8 cellular contexts compared by ENCODE assay signal in genomic region chr12:56257491-56258067, GRCh38. TPM values are rescaled to one million over a fixed set of nuclear protein-coding genes. Genes with fewer than 3 reads are reported as not detected.
A peak's percentile ranks its signal among the peaks of the same experiment; 100 is the strongest.
DNase-seq lines count a peak whose midpoint lies in the region; ATAC-seq, FAIRE-seq and TF ChIP-seq lines count a peak whose summit lies in the region.

No MANE protein-coding gene starts in this region.

- peak; percentile 28 to 65 for ATAC-seq in A549
- peak; percentile 19 for ATAC-seq in IMR-90 (ENCODE audit: low read depth)
- peak; percentile 4 to 48 (median 21) for ATAC-seq in heart right ventricle
- peak; percentile 1 to 28 (median 6) for ATAC-seq in psoas muscle
- ATAC-seq in GM18870 (IDR thresholded peaks at IDR 0.05; ENCODE audit: unreplicated experiment): no peak

- peak overlapping the region; percentile 85 for H2BK5ac ChIP-seq in IMR-90 (ENCODE audit: low read depth, low read length, poor library complexity, severe bottlenecking)

- peak overlapping the region; percentile 79 for H3K56ac ChIP-seq in IMR-90 (ENCODE audit: extremely low read depth, insufficient read depth, low read length)

- FAIRE-seq in A549 (lab: Jason Lieb, UNC): no peak

- peak overlapping the region; percentile 89 for H3K14ac ChIP-seq in IMR-90 (replicated peaks; ENCODE audit: low read depth, low read length)

- in situ Hi-C loops in IMR-90 (cut with MboI; ENCODE audit: low sequenced_read_pairs): no loop called here

- H3K79me1 ChIP-seq in IMR-90 (ENCODE audit: low read depth in 1 of 2, low read length in 2 of 2): peaks cover 35 to 52% of the 10 kb centered on the region in 2 experiments

- peak overlapping the region; percentile 82 for H3K4me3 Mint-ChIP-seq in activated CD4-positive, alpha-beta memory T cell treated with anti-CD3 and anti-CD28 coated beads, Interleukin-2, amount 10 ng/mL, durations not matched to agents 7 days and 5 days

- H3K27me3 ChIP-seq in IMR-90 (ENCODE audit: control insufficient read depth, insufficient read depth, low read length): no peaks in the 10 kb centered on the region
- H3K27me3 ChIP-seq in heart right ventricle: no peaks in the 10 kb centered on the region
- no peaks in the 10 kb centered on the region for H3K27me3 ChIP-seq in psoas muscle (ENCODE audit: insufficient read depth in 3 of 3, low read length in 2 of 3)

- peaks cover 42% of the 10 kb centered on the region for H4K20me1 ChIP-seq in IMR-90 (ENCODE audit: insufficient read depth, low read length)

- H3K9me3 ChIP-seq in A549 (no peaks in the 10 kb centered on the region), IMR-90 (ENCODE audit: control insufficient read depth, insufficient read depth, low read length) (no peaks in the 10 kb centered on the region), heart right ventricle (no peaks in the 10 kb centered on the region), psoas muscle (no peaks in the 10 kb centered on the region)

- H3K36me3 Mint-ChIP-seq in activated CD4-positive, alpha-beta memory T cell treated with anti-CD3 and anti-CD28 coated beads, Interleukin-2, amount 10 ng/mL, durations not matched to agents 7 days and 5 days (ENCODE audit: low read depth): peaks cover 32% of the 10 kb centered on the region

- peak overlapping the region; percentile 94 for H3K23ac ChIP-seq in IMR-90 (ENCODE audit: low read depth, low read length)

- H3K4me3 ChIP-seq in A549 (peak overlapping the region; percentile 94), IMR-90 (ENCODE audit: insufficient read depth, low read depth, low read length) (peak overlapping the region; percentile 94), heart right ventricle (peak overlapping the region; percentile 78 to 99 (median 98)), psoas muscle (peak overlapping the region; percentile 97)

- H3K18ac ChIP-seq in IMR-90 (ENCODE audit: low read depth, low read length): peak overlapping the region; percentile 18

- peak overlapping the region; percentile 97 for H2AK9ac ChIP-seq in IMR-90 (replicated peaks; ENCODE audit: low read depth, low read length, poor library complexity)

- no peak overlapping the region for H2BK15ac ChIP-seq in IMR-90 (ENCODE audit: low read depth, low read length)

- peaks cover 22% of the 10 kb centered on the region for H3K4me1 Mint-ChIP-seq in activated CD4-positive, alpha-beta memory T cell treated with anti-CD3 and anti-CD28 coated beads, Interleukin-2, amount 10 ng/mL, durations not matched to agents 7 days and 5 days

- dilution Hi-C loops in IMR-90 (cut with HindIII; ENCODE audit: low sequenced_read_pairs, unreplicated experiment): no loop called here

- TSS peak; percentile 34 for BruUV-seq in IMR-90 (replicated peaks; lab: Mats Ljungman, UMichigan)

- peak overlapping the region; percentile 89 for H2AK5ac ChIP-seq in IMR-90 (ENCODE audit: low read depth, low read length)

- peak overlapping the region; percentile 33; the same call in 1 of the 2 replicates for H4K5ac ChIP-seq in IMR-90 (ENCODE audit: low read depth, low read length)

- under 1% methylated on average over 23 of the region's 27 CpGs for WGBS in A549 (ENCODE audit: missing lambda C conversion rate)
- 0% methylated on average over 11 of the region's 27 CpGs; no CpG with 5 or more reads in 1 of the 2 experiments for WGBS in IMR-90 (ENCODE audit: extremely low coverage in 2 of 2, insufficient read length in 1 of 2), 2 experiments
- WGBS in heart right ventricle, 2 donors: 0% methylated on average over 27 of the region's 27 CpGs
- 1 to 2% (median 1%) methylated on average over 21 to 27 of the region's 27 CpGs for whole genome bisulfite sequencing in psoas muscle, 3 donors

- peak overlapping the region; percentile 92 to 97 for H3K27ac ChIP-seq in A549
- H3K27ac ChIP-seq in IMR-90 (ENCODE audit: insufficient read depth, low read length): peak overlapping the region; percentile 92
- H3K27ac ChIP-seq in heart right ventricle: peak overlapping the region; percentile 1 to 96 (median 92)
- H3K27ac ChIP-seq in psoas muscle: peak overlapping the region; percentile 89

- peak overlapping the region; percentile 85 for H3K4ac ChIP-seq in IMR-90 (ENCODE audit: low read depth, low read length)

- H2AFZ ChIP-seq in IMR-90 (replicated peaks; ENCODE audit: low read length, poor library complexity): peak overlapping the region; percentile 93

- H3K27me3 Mint-ChIP-seq in activated CD4-positive, alpha-beta memory T cell treated with anti-CD3 and anti-CD28 coated beads, Interleukin-2, amount 10 ng/mL, durations not matched to agents 7 days and 5 days: no peaks in the 10 kb centered on the region

- CTCF ChIA-PET in A549 (lab: Yijun Ruan, JAX): interaction anchor here (0.5 to 14.6 kb wide), 38 partner anchors 10 to 1019 kb away, joined by 3 to 146 read pairs (median 6); partner anchors contain the start of genes CNPY2, COQ10A, RNF41 and SMARCC2
- CTCF ChIA-PET in IMR-90 (lab: Yijun Ruan, JAX): interaction anchor here (0.7 kb wide), 1 partner anchor 8 kb away, joined by 3 read pairs; no protein-coding TSS in a partner anchor
- CTCF ChIA-PET in activated CD4-positive, alpha-beta memory T cell treated with anti-CD3 and anti-CD28 coated beads, Interleukin-2, amount 10 ng/mL, durations not matched to agents 7 days and 5 days (lab: Charles Lee): interaction anchor here (0.8 to 4.0 kb wide), 15 partner anchors 9 to 206 kb away, joined by 3 to 24 read pairs (median 6); partner anchors contain the start of genes COQ10A, CS, ESYT1 and RNF41

- H3K4me2 ChIP-seq in A549 (peak overlapping the region; percentile 79), IMR-90 (ENCODE audit: low read depth, low read length) (peak overlapping the region; percentile 92)

- H4K8ac ChIP-seq in IMR-90 (ENCODE audit: low read depth in 2 of 2, low read length in 2 of 2): peak overlapping the region; percentile 81 to 94

- no peaks in the 10 kb centered on the region for H3K9me3 Mint-ChIP-seq in activated CD4-positive, alpha-beta memory T cell treated with anti-CD3 and anti-CD28 coated beads, Interleukin-2, amount 10 ng/mL, durations not matched to agents 7 days and 5 days

- peak overlapping the region; percentile 62 for H3K27ac Mint-ChIP-seq in activated CD4-positive, alpha-beta memory T cell treated with anti-CD3 and anti-CD28 coated beads, Interleukin-2, amount 10 ng/mL, durations not matched to agents 7 days and 5 days

- H3K4me1 ChIP-seq in A549 (peaks cover 45% of the 10 kb centered on the region), IMR-90 (ENCODE audit: control insufficient read depth, insufficient read depth, low read length) (peaks cover 22% of the 10 kb centered on the region), heart right ventricle (peaks cover 7 to 28% (median 22%) of the 10 kb centered on the region in 9 donors), psoas muscle (peaks cover 41% of the 10 kb centered on the region)

- TF ChIP-seq EP300 in A549 (IDR thresholded peaks at IDR 0.05): no peak

- H2BK120ac ChIP-seq in IMR-90 (ENCODE audit: low read depth, low read length): no peak overlapping the region

- peak overlapping the region; percentile 96 for H3K9ac ChIP-seq in IMR-90 (ENCODE audit: low read depth, low read length)

- DNase-seq in A549 (ENCODE audit: low read depth in 1 of 2, low spot score in 1 of 2) (peak; percentile 44 to 63), IMR-90 (peak; percentile 11), heart right ventricle (no peak), psoas muscle (no peak), NCI-H446 treated with DMSO at 0.1 percent for 48 hours (lab: John Stamatoyannopoulos, UW) (no peak)
- DNase-seq in activated CD4-positive, alpha-beta memory T cell treated with anti-CD3 and anti-CD28 coated beads, Interleukin-2, amount 10 ng/mL, durations not matched to agents 7 days and 5 days: no peak

- H3K36me3 ChIP-seq in IMR-90 (ENCODE audit: control insufficient read depth, insufficient read depth, low read length) (peaks cover 41% of the 10 kb centered on the region), heart right ventricle (peaks cover 0 to 45% (median 34%) of the 10 kb centered on the region in 9 donors), psoas muscle (ENCODE audit: insufficient read depth in 1 of 2, low read depth in 1 of 2) (peaks cover 11 to 44% of the 10 kb centered on the region in 2 donors)

- no peak overlapping the region for H2BK20ac ChIP-seq in IMR-90 (ENCODE audit: low read depth, low read length)

- peak overlapping the region; percentile 75 for H4K91ac ChIP-seq in IMR-90 (ENCODE audit: insufficient read depth, low read depth, low read length)

- TF ChIP-seq RAD21 in A549 (conservative IDR thresholded peaks at IDR 0.05 in 1 of 2, IDR thresholded peaks at IDR 0.05 in 1 of 2): no peak
- no peak for TF ChIP-seq RAD21 in IMR-90 (IDR thresholded peaks at IDR 0.05; ENCODE audit: low read length)

- intact Hi-C loops in IMR-90 (cut with micrococcal nuclease): loop anchor here (2.0 kb wide), 2 partner anchors 139 to 207 kb away; partner anchors contain the start of gene ZC3H10
- intact Hi-C loops in heart right ventricle (cut with DNase I): loop anchor here in 3 of 10 donors (5.0 kb wide), 2 partner anchors 35 to 50 kb away; partner anchors contain the start of genes NABP2 (in 2 of the 3) and RNF41 (in 2 of the 3)
- intact Hi-C loops in psoas muscle (cut with DNase I): loop anchor here (2.0 to 5.0 kb wide), 4 partner anchors 35 to 130 kb away; partner anchors contain the start of genes ESYT1 (in 1 of the 2), NABP2 (in 1 of the 2) and RNF41 (in 1 of the 2)

- peaks cover 28% of the 10 kb centered on the region for H3K9me1 ChIP-seq in IMR-90 (ENCODE audit: insufficient read depth, low read length)

- TF ChIP-seq POLR2A in A549 (IDR thresholded peaks at IDR 0.05; ENCODE audit: low read length) (peak; percentile 16; the same call in 1 of the 2 replicates), IMR-90 (IDR thresholded peaks at IDR 0.05; ENCODE audit: low read depth, low read length) (no peak)

- POLR2A ChIA-PET in A549 (lab: Yijun Ruan, JAX) (interaction anchor here (0.5 to 2.7 kb wide), 5 partner anchors 9 to 171 kb away, joined by 3 to 21 read pairs (median 4); partner anchors contain the start of genes COQ10A, CS, RNF41 and SMARCC2), IMR-90 (lab: Charles Lee; ENCODE audit: unreplicated experiment) (no interaction called here)
- POLR2A ChIA-PET in activated CD4-positive, alpha-beta memory T cell treated with anti-CD3 and anti-CD28 coated beads, Interleukin-2, amount 10 ng/mL, durations not matched to agents 7 days and 5 days (lab: Charles Lee): interaction anchor here (0.6 to 2.5 kb wide), 16 partner anchors 9 to 440 kb away, joined by 3 to 20 read pairs (median 5); partner anchors contain the start of genes CNPY2, COQ10A, ESYT1 and ORMDL2

- peak; percentile 31; the same call in 2 of the 3 replicates for TF ChIP-seq CTCF in A549 (IDR thresholded peaks at IDR 0.05)
- peak; percentile 28; the same call in 1 of the 3 replicates for TF ChIP-seq CTCF in GM12872 (IDR thresholded peaks at IDR 0.05; ENCODE audit: insufficient read depth, low read depth, low read length)
- TF ChIP-seq CTCF in IMR-90 (conservative IDR thresholded peaks at IDR 0.05; ENCODE audit: low read depth, low read length): no peak
- no peak for TF ChIP-seq CTCF in heart right ventricle (IDR thresholded peaks at IDR 0.05)
- TF ChIP-seq CTCF in psoas muscle (IDR thresholded peaks at IDR 0.05): no peak

RNA-seq across cellular contexts. Expression of gene ANKRD52, which starts 0.6 kb away (rescaled TPM):
- polyA plus RNA-seq in A549 (2011; rRNA removed) (26.1 and 35.1 TPM in 2 replicates), A549 (2017; fragmentation: RNase III; extraction: RNeasy Plus Mini Kit Qiagen cat#74134 plus additional on column Dnase treatment) (47.4 to 48.7 TPM (median 48.0 TPM) in 3 replicates), IMR-90 (2012; rRNA removed) (35.9 and 36.2 TPM in 2 replicates), heart right ventricle (10 to 100 TPM; 10.2 to 10.8 TPM), psoas muscle (10 to 100 TPM in 1 of 3 donors, 1 to 10 TPM in 2; 5.7 to 33.6 (median 6.5) TPM)
- 31.9 and 40.1 TPM in 2 replicates for polyA plus RNA-seq in A549 (2012; cell fraction: cytosol; rRNA removed)
- polyA plus RNA-seq in A549 (2012; cell fraction: nucleus; rRNA removed): 109 and 119 TPM in 2 replicates
- 57.3 and 62.5 TPM in 2 replicates for polyA minus RNA-seq in A549 (2011; rRNA and poly(A)+ RNA removed)
- total RNA-seq in IMR-90 (2012; rRNA removed) (15.4 and 16.1 TPM in 2 replicates), heart right ventricle (10 to 100 TPM; 22.2 to 30.9 (median 26.5) TPM), psoas muscle (10 to 100 TPM; 14.2 to 37.5 (median 21.5) TPM)
- 21.3 and 23.2 TPM in 2 replicates for polyA plus RNA-seq in IMR-90 (2012; cell fraction: cytosol; rRNA removed)
- 93.6 and 111 TPM in 2 replicates for polyA plus RNA-seq in IMR-90 (2012; cell fraction: nucleus; rRNA removed; ENCODE audit: low replicate concordance)
- total RNA-seq in activated CD4-positive, alpha-beta memory T cell treated with anti-CD3 and anti-CD28 coated beads, Interleukin-2, amount 10 ng/mL, durations not matched to agents 7 days and 5 days: 10 to 100 TPM; 46.4 to 50.1 TPM

RNA-seq across cellular contexts. Expression of gene COQ10A, which starts 9.2 kb away (rescaled TPM):
- polyA plus RNA-seq in A549 (2011; rRNA removed) (40.9 and 41.2 TPM in 2 replicates), A549 (2017; fragmentation: RNase III; extraction: RNeasy Plus Mini Kit Qiagen cat#74134 plus additional on column Dnase treatment) (20.7 to 23.5 TPM (median 23.2 TPM) in 3 replicates), IMR-90 (2012; rRNA removed) (10.2 and 10.8 TPM in 2 replicates), heart right ventricle (100 to 1,000 TPM; 101 to 245 TPM), psoas muscle (100 to 1,000 TPM in 1 of 3 donors, 10 to 100 TPM in 2; 16.2 to 105 (median 63.5) TPM)
- polyA plus RNA-seq in A549 (2012; cell fraction: cytosol; rRNA removed): 33.5 and 38.0 TPM in 2 replicates
- polyA plus RNA-seq in A549 (2012; cell fraction: nucleus; rRNA removed): 73.4 and 87.0 TPM in 2 replicates
- 20.8 and 21.3 TPM in 2 replicates for polyA minus RNA-seq in A549 (2011; rRNA and poly(A)+ RNA removed)
- total RNA-seq in IMR-90 (2012; rRNA removed) (4.7 TPM in 2 replicates), heart right ventricle (100 to 1,000 TPM in 9 of 10 donors, 10 to 100 TPM in 1; 55.5 to 258 (median 147) TPM), psoas muscle (10 to 100 TPM; 24.3 to 86.6 (median 54.7) TPM)
- 4.8 and 6.9 TPM in 2 replicates for polyA plus RNA-seq in IMR-90 (2012; cell fraction: cytosol; rRNA removed)
- 45.7 and 51.7 TPM in 2 replicates for polyA plus RNA-seq in IMR-90 (2012; cell fraction: nucleus; rRNA removed; ENCODE audit: low replicate concordance)
- total RNA-seq in activated CD4-positive, alpha-beta memory T cell treated with anti-CD3 and anti-CD28 coated beads, Interleukin-2, amount 10 ng/mL, durations not matched to agents 7 days and 5 days: 10 to 100 TPM; 12.8 to 16.7 TPM

RNA-seq across cellular contexts. Expression of gene SLC39A5, which starts 27.7 kb away (rescaled TPM):
- polyA plus RNA-seq in A549 (2011; rRNA removed): 0.42 TPM in 1 of 2 replicates, not detected in the other
- polyA plus RNA-seq in A549 (2012; cell fraction: cytosol; rRNA removed): 0.17 and 0.21 TPM in 2 replicates
- 0.70 and 0.78 TPM in 2 replicates for polyA plus RNA-seq in A549 (2012; cell fraction: nucleus; rRNA removed)
- 0.09 to 0.23 TPM in 2 of 3 replicates, not detected in the other for polyA plus RNA-seq in A549 (2017; fragmentation: RNase III; extraction: RNeasy Plus Mini Kit Qiagen cat#74134 plus additional on column Dnase treatment)
- polyA minus RNA-seq in A549 (2011; rRNA and poly(A)+ RNA removed): 1.2 TPM in 1 of 2 replicates, not detected in the other
- total RNA-seq in IMR-90 (2012; rRNA removed): not detected in 2 replicates
- not detected in 2 replicates for polyA plus RNA-seq in IMR-90 (2012; rRNA removed)
- polyA plus RNA-seq in IMR-90 (2012; cell fraction: cytosol; rRNA removed): 0.02 TPM in 1 of 2 replicates, not detected in the other
- polyA plus RNA-seq in IMR-90 (2012; cell fraction: nucleus; rRNA removed; ENCODE audit: low replicate concordance): 0.77 and 0.96 TPM in 2 replicates
- total RNA-seq in activated CD4-positive, alpha-beta memory T cell treated with anti-CD3 and anti-CD28 coated beads, Interleukin-2, amount 10 ng/mL, durations not matched to agents 7 days and 5 days: 1 to 10 TPM in 1 of 2 experiments, under 1 TPM in 1; 0.80 to 1.2 TPM
- not detected for total RNA-seq in heart right ventricle
- under 1 TPM; 0.20 to 0.59 TPM for polyA plus RNA-seq in heart right ventricle
- total RNA-seq in psoas muscle: not detected
- under 1 TPM in 2 of 3 donors, not detected in 1; 0.16 to 0.23 TPM for polyA plus RNA-seq in psoas muscle

RNA-seq across cellular contexts. Expression of gene NABP2, which starts 33.4 kb away (rescaled TPM):
- polyA plus RNA-seq in A549 (2011; rRNA removed): 86.1 and 86.7 TPM in 2 replicates
- polyA plus RNA-seq in A549 (2012; cell fraction: cytosol; rRNA removed): 96.7 and 97.4 TPM in 2 replicates
- polyA plus RNA-seq in A549 (2012; cell fraction: nucleus; rRNA removed): 21.4 and 27.6 TPM in 2 replicates
- 64.1 to 69.6 TPM (median 65.2 TPM) in 3 replicates for polyA plus RNA-seq in A549 (2017; fragmentation: RNase III; extraction: RNeasy Plus Mini Kit Qiagen cat#74134 plus additional on column Dnase treatment)
- polyA minus RNA-seq in A549 (2011; rRNA and poly(A)+ RNA removed): 31.6 and 42.1 TPM in 2 replicates
- total RNA-seq in IMR-90 (2012; rRNA removed): 29.2 and 31.4 TPM in 2 replicates
- polyA plus RNA-seq in IMR-90 (2012; rRNA removed): 37.4 and 42.5 TPM in 2 replicates
- 32.7 and 41.6 TPM in 2 replicates for polyA plus RNA-seq in IMR-90 (2012; cell fraction: cytosol; rRNA removed)
- 6.7 and 10.2 TPM in 2 replicates for polyA plus RNA-seq in IMR-90 (2012; cell fraction: nucleus; rRNA removed; ENCODE audit: low replicate concordance)
- total RNA-seq in activated CD4-positive, alpha-beta memory T cell treated with anti-CD3 and anti-CD28 coated beads, Interleukin-2, amount 10 ng/mL, durations not matched to agents 7 days and 5 days: 10 to 100 TPM; 49.6 to 52.3 TPM
- total RNA-seq in heart right ventricle: 10 to 100 TPM; 16.2 to 25.3 (median 20.4) TPM
- polyA plus RNA-seq in heart right ventricle: 10 to 100 TPM; 13.5 to 27.7 TPM
- 10 to 100 TPM; 27.2 to 32.1 (median 29.8) TPM for total RNA-seq in psoas muscle
- 10 to 100 TPM; 27.1 to 65.7 (median 31.0) TPM for polyA plus RNA-seq in psoas muscle

RNA-seq across cellular contexts. Expression of gene RNF41, which starts 35.9 kb away (rescaled TPM):
- polyA plus RNA-seq in A549 (2011; rRNA removed) (47.8 and 65.1 TPM in 2 replicates), A549 (2017; fragmentation: RNase III; extraction: RNeasy Plus Mini Kit Qiagen cat#74134 plus additional on column Dnase treatment) (20.2 to 21.7 TPM (median 20.7 TPM) in 3 replicates), IMR-90 (2012; rRNA removed) (112 and 125 TPM in 2 replicates), heart right ventricle (10 to 100 TPM in 1 of 2 donors, 1 to 10 TPM in 1; 7.0 to 27.0 TPM), psoas muscle (10 to 100 TPM; 21.9 to 54.9 (median 22.9) TPM)
- polyA plus RNA-seq in A549 (2012; cell fraction: cytosol; rRNA removed): 53.7 and 59.6 TPM in 2 replicates
- polyA plus RNA-seq in A549 (2012; cell fraction: nucleus; rRNA removed): 32.1 and 44.8 TPM in 2 replicates
- 168 and 180 TPM in 2 replicates for polyA minus RNA-seq in A549 (2011; rRNA and poly(A)+ RNA removed)
- total RNA-seq in IMR-90 (2012; rRNA removed) (191 and 272 TPM in 2 replicates), heart right ventricle (10 to 100 TPM; 43.6 to 66.3 (median 47.0) TPM), psoas muscle (10 to 100 TPM; 22.4 to 41.7 (median 34.8) TPM)
- polyA plus RNA-seq in IMR-90 (2012; cell fraction: cytosol; rRNA removed): 83.1 and 122 TPM in 2 replicates
- 45.0 and 90.2 TPM in 2 replicates for polyA plus RNA-seq in IMR-90 (2012; cell fraction: nucleus; rRNA removed; ENCODE audit: low replicate concordance)
- total RNA-seq in activated CD4-positive, alpha-beta memory T cell treated with anti-CD3 and anti-CD28 coated beads, Interleukin-2, amount 10 ng/mL, durations not matched to agents 7 days and 5 days: 10 to 100 TPM; 33.8 to 35.2 TPM

Comparison
In these comparisons a context has a peak if more than half of its experiments do, and no peak if none do; other contexts are left out.
1. DNase-seq: peak in A549 (2 of 2) and IMR-90 (single experiment); none in activated CD4-positive, alpha-beta memory T cell treated with anti-CD3 and anti-CD28 coated beads, Interleukin-2, amount 10 ng/mL, durations not matched to agents 7 days and 5 days (single experiment), heart right ventricle (0 of 2), psoas muscle (0 of 2) and NCI-H446 treated with DMSO at 0.1 percent for 48 hours (single experiment).
2. CTCF ChIP-seq: peak in A549 (single experiment) and GM12872 (single experiment); none in IMR-90 (single experiment), heart right ventricle (0 of 9) and psoas muscle (single experiment).
3. Peak in every context shown above with its lines, with median percentiles within 50 percentile points of each other: H3K27ac ChIP-seq and H3K4me3 ChIP-seq.